29 cellular contexts compared by ENCODE assay signal in the genomic region with DNA sequence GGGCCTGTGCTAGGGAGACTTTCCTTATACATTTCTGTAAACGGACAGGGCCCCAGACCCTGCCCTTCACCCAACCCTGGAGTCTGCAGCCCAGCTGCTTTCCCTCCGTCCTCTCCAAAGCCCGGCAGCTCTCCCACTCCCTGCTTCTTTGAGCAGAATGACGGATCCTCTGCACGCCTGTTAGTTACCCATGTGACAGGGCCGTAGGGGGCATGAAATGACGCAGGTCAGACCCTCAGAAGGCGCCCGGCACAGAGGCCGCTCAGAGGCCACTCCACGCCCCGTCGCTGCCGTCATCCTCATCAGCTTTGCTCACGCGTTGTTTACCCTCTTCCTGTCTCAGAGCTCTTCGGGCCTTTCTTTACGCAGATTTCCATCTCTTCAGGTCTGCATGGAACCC.
DNase-seq lines count a peak whose midpoint lies in the region; ATAC-seq and TF ChIP-seq lines count a peak whose summit lies in the region.
"Had no signal": no experiment of that assay in that cellular context is flagged by ENCODE, and none has a peak within 500 bp of the region (broad histone marks: within the 10 kb centered on the region; RNA-seq: fewer than 3 reads in every experiment).

No MANE protein-coding gene starts in this region.

- H3K9me3 Mint-ChIP-seq in mesothelial cell of epicardium: no peaks in the 10 kb centered on the region
- H3K9me3 Mint-ChIP-seq: activated CD4-positive, alpha-beta memory T cell treated with anti-CD3 and anti-CD28 coated beads, Interleukin-2, amount 10 ng/mL, durations not matched to agents 7 days and 5 days; activated naive CD8-positive, alpha-beta T cell treated with anti-CD3 and anti-CD28 coated beads for 36 hours; stimulated activated naive CD8-positive, alpha-beta T cell treated with anti-CD3 and anti-CD28 coated beads, Interleukin-15, amount 100 ng/mL, for 72 hours; T-helper 1 cell treated with Interleukin-12 subunit alpha and Interleukin-12 subunit beta and Interleukin-4 antibody, amounts not matched to agents 30 μg/mL and 1 μg/mL, for 36 hours had no signal

- H3K79me2 ChIP-seq in SK-N-SH (ENCODE audit: insufficient read depth): no peaks in the 10 kb centered on the region

- DNase-seq in T-helper 17 cell: no peak
- DNase-seq in epidermal melanocyte (ENCODE audit: insufficient read length, low spot score): peak; percentile 49
- no peak for DNase-seq in mesothelial cell of epicardium (ENCODE audit: low spot score in 2 of 2, unreplicated experiment in 2 of 2)
- DNase-seq in BE2C: no peak
- DNase-seq in CD1c-positive myeloid dendritic cell (ENCODE audit: extremely low spot score): no peak
- no peak for DNase-seq in SK-N-SH
- DNase-seq: activated CD4-positive, alpha-beta memory T cell treated with anti-CD3 and anti-CD28 coated beads, Interleukin-2, amount 10 ng/mL, durations not matched to agents 7 days and 5 days; activated CD4-positive, alpha-beta T cell treated with anti-CD3 and anti-CD28 coated beads for 1 hour; activated naive CD8-positive, alpha-beta T cell treated with anti-CD3 and anti-CD28 coated beads for 36 hours; Caco-2; central memory CD4-positive, alpha-beta T cell; dermis blood vessel endothelial cell; DMS79; GDM1; head of caudate nucleus; Karpas-422; kidney; mammary epithelial cell; NCI-H1417 treated with DMSO at 0.1 percent for 48 hours; NCI-H226; NCI-H748 treated with DMSO at 0.1 percent for 48 hours; nucleus accumbens; stimulated activated naive CD8-positive, alpha-beta T cell treated with anti-CD3 and anti-CD28 coated beads, Interleukin-15, amount 100 ng/mL, for 72 hours; thyroid gland had no signal

- H3K9me2 ChIP-seq in SK-N-SH: no peaks in the 10 kb centered on the region

- H3K4me1 Mint-ChIP-seq in T-helper 17 cell (peaks cover 5% of the 10 kb centered on the region), mesothelial cell of epicardium (peaks cover 51% of the 10 kb centered on the region)
- H3K4me1 Mint-ChIP-seq: activated CD4-positive, alpha-beta memory T cell treated with anti-CD3 and anti-CD28 coated beads, Interleukin-2, amount 10 ng/mL, durations not matched to agents 7 days and 5 days; stimulated activated naive CD8-positive, alpha-beta T cell treated with anti-CD3 and anti-CD28 coated beads, Interleukin-15, amount 100 ng/mL, for 72 hours had no signal

- H3K27ac ChIP-seq in stomach smooth muscle (ENCODE audit: low read length): peak overlapping the region; percentile 41
- no peak overlapping the region for H3K27ac ChIP-seq in SK-N-SH (ENCODE audit: low read depth in 2 of 2, low read length in 1 of 2)
- H3K27ac ChIP-seq: BLaER1 treated with 17β-estradiol and CSF1 and Interleukin-3, amounts not matched to agents 10 nM and 100 nM; HL-60; thyroid gland had no signal

- H3K27me3 ChIP-seq in stomach smooth muscle (ENCODE audit: control insufficient read depth in 1 of 2, insufficient read depth in 2 of 2, low read length in 2 of 2) (no peaks in the 10 kb centered on the region), BE2C (no peaks in the 10 kb centered on the region), SK-N-SH (ENCODE audit: insufficient read depth) (no peaks in the 10 kb centered on the region)
- H3K27me3 ChIP-seq: BLaER1 treated with 17β-estradiol and CSF1 and Interleukin-3, amounts not matched to agents 10 nM and 100 nM; thyroid gland had no signal

- H3K27me3 Mint-ChIP-seq in T-helper 17 cell (peaks cover 24% of the 10 kb centered on the region), mesothelial cell of epicardium (ENCODE audit: low read depth) (no peaks in the 10 kb centered on the region)

- no peak overlapping the region for H3K4me3 ChIP-seq in stomach smooth muscle (ENCODE audit: low read length in 2 of 2)
- H3K4me3 ChIP-seq in BE2C (ENCODE audit: low read depth, low read length): no peak overlapping the region
- H3K4me3 ChIP-seq in SK-N-SH (ENCODE audit: low read depth in 2 of 2, low read length in 1 of 2): no peak overlapping the region
- H3K4me3 ChIP-seq: BLaER1 treated with 17β-estradiol and CSF1 and Interleukin-3, amounts not matched to agents 10 nM and 100 nM; thyroid gland had no signal

- H3K4me3 Mint-ChIP-seq in T-helper 17 cell (no peak overlapping the region), mesothelial cell of epicardium (no peak overlapping the region)
- H3K4me3 Mint-ChIP-seq: activated CD4-positive, alpha-beta memory T cell treated with anti-CD3 and anti-CD28 coated beads, Interleukin-2, amount 10 ng/mL, durations not matched to agents 7 days and 5 days; activated naive CD8-positive, alpha-beta T cell treated with anti-CD3 and anti-CD28 coated beads for 36 hours; stimulated activated naive CD8-positive, alpha-beta T cell treated with anti-CD3 and anti-CD28 coated beads, Interleukin-15, amount 100 ng/mL, for 72 hours; T-helper 1 cell treated with Interleukin-12 subunit alpha and Interleukin-12 subunit beta and Interleukin-4 antibody, amounts not matched to agents 30 μg/mL and 1 μg/mL, for 36 hours had no signal

- peaks cover 3 to 6% of the 10 kb centered on the region in 2 donors for H3K36me3 ChIP-seq in stomach smooth muscle (ENCODE audit: control insufficient read depth in 2 of 2, insufficient read depth in 2 of 2, low read length in 2 of 2)
- no peaks in the 10 kb centered on the region for H3K36me3 ChIP-seq in BE2C
- H3K36me3 ChIP-seq in SK-N-SH (replicated peaks in 1 of 2; ENCODE audit: control insufficient read depth in 1 of 2, insufficient read depth in 2 of 2, low read length in 1 of 2): no peaks in the 10 kb centered on the region
- H3K36me3 ChIP-seq: BLaER1 treated with 17β-estradiol and CSF1 and Interleukin-3, amounts not matched to agents 10 nM and 100 nM; thyroid gland had no signal

- H3K27ac Mint-ChIP-seq in T-helper 17 cell (peak overlapping the region; percentile 14), mesothelial cell of epicardium (peak overlapping the region; percentile 86)
- H3K27ac Mint-ChIP-seq: activated CD4-positive, alpha-beta memory T cell treated with anti-CD3 and anti-CD28 coated beads, Interleukin-2, amount 10 ng/mL, durations not matched to agents 7 days and 5 days; activated naive CD8-positive, alpha-beta T cell treated with anti-CD3 and anti-CD28 coated beads for 36 hours; stimulated activated naive CD8-positive, alpha-beta T cell treated with anti-CD3 and anti-CD28 coated beads, Interleukin-15, amount 100 ng/mL, for 72 hours; T-helper 1 cell treated with Interleukin-12 subunit alpha and Interleukin-12 subunit beta and Interleukin-4 antibody, amounts not matched to agents 30 μg/mL and 1 μg/mL, for 36 hours had no signal

- POLR2A ChIA-PET in SK-N-SH (lab: Yijun Ruan, JAX): no interaction called here

- no peak for TF ChIP-seq EP300 in SK-N-SH (IDR thresholded peaks at IDR 0.05; ENCODE audit: borderline replicate concordance in 1 of 2, low read depth in 1 of 2, low read length in 1 of 2)

- H3K4me1 ChIP-seq in stomach smooth muscle (ENCODE audit: control insufficient read depth, insufficient read depth, low read length): peaks cover 41% of the 10 kb centered on the region
- peaks cover 10% of the 10 kb centered on the region for H3K4me1 ChIP-seq in BE2C
- H3K4me1 ChIP-seq in SK-N-SH (ENCODE audit: control insufficient read depth in 1 of 2, insufficient read depth in 2 of 2, low read depth in 1 of 2, low read length in 1 of 2): peaks cover 8 to 20% of the 10 kb centered on the region in 2 experiments; a peak in 3 of 4 replicates

- ATAC-seq in T-helper 17 cell: no peak
- ATAC-seq: HCT116; stimulated activated naive CD8-positive, alpha-beta T cell treated with anti-CD3 and anti-CD28 coated beads, Interleukin-15, amount 100 ng/mL, for 72 hours had no signal

- no peaks in the 10 kb centered on the region for H4K20me1 ChIP-seq in SK-N-SH (ENCODE audit: insufficient read depth)
- H4K20me1 ChIP-seq: BLaER1 treated with 17β-estradiol and CSF1 and Interleukin-3, amounts not matched to agents 10 nM and 100 nM had no signal

- no peak overlapping the region for H3K4me2 ChIP-seq in SK-N-SH
- H3K4me2 ChIP-seq: BLaER1 treated with 17β-estradiol and CSF1 and Interleukin-3, amounts not matched to agents 10 nM and 100 nM had no signal

- H3K9ac ChIP-seq in stomach smooth muscle (ENCODE audit: low read length in 2 of 2) (no peak overlapping the region), SK-N-SH (no peak overlapping the region)
- H3K9ac ChIP-seq: BLaER1 treated with 17β-estradiol and CSF1 and Interleukin-3, amounts not matched to agents 10 nM and 100 nM had no signal

- H3F3A ChIP-seq in SK-N-SH (replicated peaks; ENCODE audit: insufficient read depth): peaks cover 16% of the 10 kb centered on the region

- no peak for TF ChIP-seq RAD21 in SK-N-SH (IDR thresholded peaks at IDR 0.05; ENCODE audit: low read length)

- H3K9me3 ChIP-seq in T-helper 17 cell (ENCODE audit: control insufficient read depth, low read length, poor library complexity, severe bottlenecking) (no peaks in the 10 kb centered on the region), stomach smooth muscle (ENCODE audit: control insufficient read depth in 2 of 2, low read length in 2 of 2) (no peaks in the 10 kb centered on the region), BE2C (no peaks in the 10 kb centered on the region), SK-N-SH (no peaks in the 10 kb centered on the region)
- H3K9me3 ChIP-seq: BLaER1 treated with 17β-estradiol and CSF1 and Interleukin-3, amounts not matched to agents 10 nM and 100 nM; Caco-2; thyroid gland had no signal

- H2AFZ ChIP-seq in SK-N-SH (ENCODE audit: low read depth): no peak overlapping the region

- CTCF ChIA-PET in SK-N-SH (lab: Yijun Ruan, JAX): interaction anchor here (0.7 to 1.2 kb wide), 2 partner anchors 21 to 154 kb away, joined by 3 read pairs; no protein-coding TSS in a partner anchor

- TF ChIP-seq CTCF in mesothelial cell of epicardium (IDR thresholded peaks at IDR 0.05; ENCODE audit: unreplicated experiment) (no peak), BE2C (IDR thresholded peaks at IDR 0.05; ENCODE audit: low read depth, low read length) (no peak), SK-N-SH (IDR thresholded peaks at IDR 0.05) (no peak)

- H3K36me3 Mint-ChIP-seq in T-helper 17 cell (ENCODE audit: low read depth) (peaks cover 3% of the 10 kb centered on the region), mesothelial cell of epicardium (peaks cover 9% of the 10 kb centered on the region)
- H3K36me3 Mint-ChIP-seq: activated naive CD8-positive, alpha-beta T cell treated with anti-CD3 and anti-CD28 coated beads for 36 hours had no signal

- WGBS in SK-N-SH (ENCODE audit: low lambda C conversion rate): 97% methylated on average over 18 of the region's 18 CpGs

TF ChIP-seq in SK-N-SH, 30 proteins besides CTCF, POLR2A, EP300 and RAD21 (continues in another document):
- TF ChIP-seq TAF1 (IDR thresholded peaks at IDR 0.05; ENCODE audit: borderline replicate concordance, low read depth, low read length) (no peak), FOXJ3 (CRISPR knock-in tag; IDR thresholded peaks at IDR 0.05) (no peak), YY1 (IDR thresholded peaks at IDR 0.05; ENCODE audit: low read depth) (no peak), ELF1 (IDR thresholded peaks at IDR 0.05) (no peak)
- TF ChIP-seq, protein P1, sequence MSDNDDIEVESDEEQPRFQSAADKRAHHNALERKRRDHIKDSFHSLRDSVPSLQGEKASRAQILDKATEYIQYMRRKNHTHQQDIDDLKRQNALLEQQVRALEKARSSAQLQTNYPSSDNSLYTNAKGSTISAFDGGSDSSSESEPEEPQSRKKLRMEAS (IDR thresholded peaks at IDR 0.05; ENCODE audit: low read depth): no peak
